In genomic region chr13:49300716-49301589, GRCh38 we compare ENCODE assay signal across 8 cellular contexts. TPM values are rescaled to one million over a fixed set of nuclear protein-coding genes. Genes with fewer than 3 reads are reported as not detected.
A peak's percentile ranks its signal among the peaks of the same experiment; 100 is the strongest.
DNase-seq lines count a peak whose midpoint lies in the region; FAIRE-seq and TF ChIP-seq lines count a peak whose summit lies in the region.

No MANE protein-coding gene starts in this region.

- no peak overlapping the region for H4K91ac ChIP-seq in neuronal stem cell (ENCODE audit: low read depth, low read length, poor library complexity)

- peak overlapping the region; percentile 20 for H4K8ac ChIP-seq in neuronal stem cell (ENCODE audit: low read depth, low read length)

- no peak overlapping the region for H2BK120ac ChIP-seq in neuronal stem cell (ENCODE audit: low read depth, low read length)

- no peak overlapping the region for H3K14ac ChIP-seq in neuronal stem cell (ENCODE audit: low read length)

- no peak overlapping the region for H3K9ac ChIP-seq in neuronal stem cell (ENCODE audit: low read depth, low read length, poor library complexity)

- FAIRE-seq in D721Med (lab: Jason Lieb, UNC) (peak; percentile 92), RCC 7860 (lab: Jason Lieb, UNC) (peak; percentile 15)

- no peak overlapping the region for H3K4me2 ChIP-seq in neuronal stem cell (ENCODE audit: insufficient read depth, low read length, poor library complexity, severe bottlenecking)

- TF ChIP-seq CTCF in D721Med (IDR thresholded peaks at IDR 0.05; ENCODE audit: insufficient read depth, missing control alignments) (peak; percentile 92), GM20000 (IDR thresholded peaks at IDR 0.05; ENCODE audit: extremely low read depth, missing control alignments) (peak; percentile 76), fibroblast of mammary gland (conservative IDR thresholded peaks at IDR 0.05; ENCODE audit: control insufficient read depth, insufficient read depth, low read depth, low read length) (peak; percentile 89)

- H3K9me3 ChIP-seq in neuronal stem cell (replicated peaks in 1 of 2; ENCODE audit: control insufficient read depth in 2 of 2, insufficient read depth in 1 of 2, low read depth in 1 of 2, low read length in 2 of 2), result no peaks in the 10 kb centered on the region

- H2BK15ac ChIP-seq in neuronal stem cell (ENCODE audit: low read length), result peak overlapping the region; percentile 3

- H3K27ac ChIP-seq in neuronal stem cell (replicated peaks; ENCODE audit: low read length), result no peak overlapping the region

- no peak overlapping the region for H3K4ac ChIP-seq in neuronal stem cell (ENCODE audit: low read length)

- H2BK12ac ChIP-seq in neuronal stem cell (ENCODE audit: low read length), result no peak overlapping the region

- peak overlapping the region; percentile 32 for H3K4me3 ChIP-seq in fibroblast of mammary gland (ENCODE audit: control insufficient read depth, low read depth, low read length)
- no peak overlapping the region for H3K4me3 ChIP-seq in neuronal stem cell (ENCODE audit: low read length in 2 of 2)

- H3K36me3 ChIP-seq in neuronal stem cell (replicated peaks in 1 of 2; ENCODE audit: control insufficient read depth in 2 of 2, insufficient read depth in 2 of 2, low read length in 2 of 2), result no peaks in the 10 kb centered on the region

- H3K4me1 ChIP-seq in neuronal stem cell (ENCODE audit: control insufficient read depth in 2 of 2, insufficient read depth in 1 of 2, low read depth in 1 of 2, low read length in 2 of 2), result peaks cover 0 to 1% of the 10 kb centered on the region in 2 donors

- peak overlapping the region; percentile 76 for H2AFZ ChIP-seq in neuronal stem cell (ENCODE audit: low read length)

- H3K23ac ChIP-seq in neuronal stem cell (ENCODE audit: low read depth, low read length, poor library complexity), result no peak overlapping the region

- no peak overlapping the region for H2BK5ac ChIP-seq in neuronal stem cell (ENCODE audit: low read length)

- H2AK5ac ChIP-seq in neuronal stem cell (ENCODE audit: low read depth, low read length), result peak overlapping the region; percentile 10

- DNase-seq in D721Med (ENCODE audit: insufficient read length, low spot score) (peak; percentile 69), GM20000 (ENCODE audit: low spot score) (peak; percentile 85), HT1080 (ENCODE audit: low read depth) (peak; percentile 73), RCC 7860 (ENCODE audit: low spot score) (peak; percentile 59), fibroblast of mammary gland (ENCODE audit: low read depth) (peak; percentile 79), neuronal stem cell (ENCODE audit: low spot score) (peak; percentile 52), superior temporal gyrus (ENCODE audit: extremely low spot score) (peak; percentile 92)
- DNase-seq in activated T-cell treated with anti-CD3 and anti-CD28 coated beads, Interleukin-2, amount 50 U/mL, for 48 hours, result peak; percentile 67 to 73

- peak overlapping the region; percentile 56 for H3K18ac ChIP-seq in neuronal stem cell (ENCODE audit: low read length)

- H3K27me3 ChIP-seq in neuronal stem cell (ENCODE audit: control insufficient read depth in 3 of 3, insufficient read depth in 3 of 3, low read depth in 1 of 3, low read length in 3 of 3), result no peaks in the 10 kb centered on the region

- WGBS in neuronal stem cell (ENCODE audit: extremely low coverage in 2 of 2, insufficient read length in 2 of 2, insufficient replicate concordance in 1 of 2), 2 donors, result no CpG with 5 or more reads among the region's 20 CpGs

- H3K79me1 ChIP-seq in neuronal stem cell (ENCODE audit: low read depth, low read length), result no peaks in the 10 kb centered on the region

RNA-seq across cellular contexts. Expression of gene CDADC1, which starts 53.2 kb away (rescaled TPM):
- 1.3 and 2.8 TPM in 2 replicates for total RNA-seq in HT1080 (2014; rRNA removed; shearing (Covaris generic))
- polyA plus RNA-seq in HT1080 (2015; cell fraction: cytosol; rRNA removed), result 3.3 TPM in 2 replicates
- 2.5 and 3.5 TPM in 2 replicates for polyA plus RNA-seq in HT1080 (2015; cell fraction: nucleus; rRNA removed)
- polyA plus RNA-seq in neuronal stem cell (2013, experiment 1 of 2), result 8.6 TPM
- polyA plus RNA-seq in neuronal stem cell (2013, experiment 2 of 2), result 8.6 TPM
